ENCODE assay signal across 35 cellular contexts in genomic region chr18:34942276-34942675, GRCh38.
DNase-seq lines count a peak whose midpoint lies in the region; ATAC-seq and TF ChIP-seq lines count a peak whose summit lies in the region.
"Had no signal": no experiment of that assay in that cellular context is flagged by ENCODE, and none has a peak within 500 bp of the region (broad histone marks: within the 10 kb centered on the region; RNA-seq: fewer than 3 reads in every experiment).

No MANE protein-coding gene starts in this region.

- peaks cover 17% of the 10 kb centered on the region for H3K4me1 Mint-ChIP-seq in osteocyte (ENCODE audit: unreplicated experiment)
- H3K4me1 Mint-ChIP-seq in naive thymus-derived CD8-positive, alpha-beta T cell: no peaks in the 10 kb centered on the region
- H3K4me1 Mint-ChIP-seq: activated CD4-positive, alpha-beta T cell treated with anti-CD3 and anti-CD28 coated beads, Interleukin-2, amount 10 ng/mL, durations not matched to agents 7 days and 5 days; B cell; CD4-positive, alpha-beta memory T cell had no signal

- H3K9me3 Mint-ChIP-seq in osteocyte (ENCODE audit: unreplicated experiment): no peaks in the 10 kb centered on the region
- no peaks in the 10 kb centered on the region for H3K9me3 Mint-ChIP-seq in naive thymus-derived CD8-positive, alpha-beta T cell
- H3K9me3 Mint-ChIP-seq: activated CD4-positive, alpha-beta T cell treated with anti-CD3 and anti-CD28 coated beads, Interleukin-2, amount 10 ng/mL, durations not matched to agents 7 days and 5 days; nephron progenitor cell had no signal

- DNase-seq in ACHN (peak; percentile 22), M059J (ENCODE audit: low read depth) (peak; percentile 3), epithelial cell of proximal tubule (ENCODE audit: low read depth) (peak; percentile 82), osteocyte (ENCODE audit: extremely low spot score, unreplicated experiment) (no peak), HK-2 (ENCODE audit: unreplicated experiment) (no peak)
- DNase-seq in naive thymus-derived CD8-positive, alpha-beta T cell: no peak
- no peak for DNase-seq in stimulated activated CD4-positive, alpha-beta T cell treated with anti-CD3 and anti-CD28 coated beads, Interleukin-2, amount 100 ng/mL, for 48 hours
- DNase-seq: activated CD4-positive, alpha-beta T cell treated with anti-CD3 and anti-CD28 coated beads, Interleukin-2, amount 10 ng/mL, durations not matched to agents 7 days and 5 days; activated effector memory CD4-positive, alpha-beta T cell treated with anti-CD3 and anti-CD28 coated beads, Interleukin-2, amount 50 U/mL, for 16 hours; anterior cingulate cortex; CD4-positive, alpha-beta memory T cell; DMS 273 treated with DMSO at 0.1 percent for 48 hours; effector CD8-positive, alpha-beta T cell; EL; kidney; lower lobe of right lung; NCI-H1048; NCI-H1694; NCI-H2171; NCI-H524; nephron progenitor cell; pancreas; spleen; stimulated activated CD4-positive, alpha-beta T cell treated with anti-CD3 and anti-CD28 coated beads, Interleukin-2, amount 100 ng/mL, for 24 hours; T1000 had no signal

- peak overlapping the region; percentile 12 for H3K27ac Mint-ChIP-seq in osteocyte (ENCODE audit: unreplicated experiment)
- H3K27ac Mint-ChIP-seq in naive thymus-derived CD8-positive, alpha-beta T cell: no peak overlapping the region
- H3K27ac Mint-ChIP-seq: activated CD4-positive, alpha-beta T cell treated with anti-CD3 and anti-CD28 coated beads, Interleukin-2, amount 10 ng/mL, durations not matched to agents 7 days and 5 days; activated naive CD8-positive, alpha-beta T cell; B cell; CD4-positive, alpha-beta memory T cell; nephron progenitor cell had no signal

- no peak for ATAC-seq in naive thymus-derived CD8-positive, alpha-beta T cell
- ATAC-seq in GM18867 (IDR thresholded peaks at IDR 0.05; ENCODE audit: unreplicated experiment): no peak
- ATAC-seq: GM12878, lower lobe of right lung had no signal

- H3K27me3 Mint-ChIP-seq in osteocyte (ENCODE audit: unreplicated experiment): peaks cover 2% of the 10 kb centered on the region
- peaks cover under 1 to 19% (median 5%) of the 10 kb centered on the region in 5 donors for H3K27me3 Mint-ChIP-seq in naive thymus-derived CD8-positive, alpha-beta T cell

- POLR2A ChIA-PET in naive thymus-derived CD8-positive, alpha-beta T cell (lab: Charles Lee): no interaction called here

- in situ Hi-C loops in ACHN (cut with HindIII; ENCODE audit: low pct_ligation_motif_present, low pct_unique_long_range_greater_than_20kb, low sequenced_read_pairs): no loop called here

- H3K4me3 ChIP-seq in epithelial cell of proximal tubule (ENCODE audit: low read depth, low read length): no peak overlapping the region
- H3K4me3 ChIP-seq: cardiac muscle cell, coronary artery, GM12878, HAP-1, lower lobe of right lung, pancreas, right atrium auricular region, spleen, stomach, vagina had no signal

- H3K36me3 Mint-ChIP-seq in osteocyte (ENCODE audit: unreplicated experiment): no peaks in the 10 kb centered on the region
- H3K36me3 Mint-ChIP-seq in naive thymus-derived CD8-positive, alpha-beta T cell: no peaks in the 10 kb centered on the region
- H3K36me3 Mint-ChIP-seq: activated naive CD8-positive, alpha-beta T cell; CD4-positive, alpha-beta memory T cell had no signal

- H3K4me3 Mint-ChIP-seq in osteocyte (ENCODE audit: unreplicated experiment): no peak overlapping the region
- no peak overlapping the region for H3K4me3 Mint-ChIP-seq in naive thymus-derived CD8-positive, alpha-beta T cell
- H3K4me3 Mint-ChIP-seq: activated CD4-positive, alpha-beta T cell treated with anti-CD3 and anti-CD28 coated beads, Interleukin-2, amount 10 ng/mL, durations not matched to agents 7 days and 5 days; activated naive CD8-positive, alpha-beta T cell; B cell; CD4-positive, alpha-beta memory T cell; nephron progenitor cell had no signal

- TF ChIP-seq CTCF in epithelial cell of proximal tubule (conservative IDR thresholded peaks at IDR 0.05; ENCODE audit: low read depth, low read length) (no peak), osteocyte (IDR thresholded peaks at IDR 0.05) (no peak)

Comparison
In these comparisons a context has a peak if more than half of its experiments do, and no peak if none do; other contexts are left out.
1. DNase-seq: peak in ACHN (single experiment), M059J (single experiment) and epithelial cell of proximal tubule (single experiment); none in osteocyte (single experiment), naive thymus-derived CD8-positive, alpha-beta T cell (0 of 10), HK-2 (single experiment) and stimulated activated CD4-positive, alpha-beta T cell treated with anti-CD3 and anti-CD28 coated beads, Interleukin-2, amount 100 ng/mL, for 48 hours (0 of 2).